ENCODE assay signal across 8 cellular contexts in genomic region chr21:38780879-38781278, GRCh38. TPM values are rescaled to one million over a fixed set of nuclear protein-coding genes. Genes with fewer than 3 reads are reported as not detected.
DNase-seq lines count a peak whose midpoint lies in the region; ATAC-seq and TF ChIP-seq lines count a peak whose summit lies in the region.

No MANE protein-coding gene starts in this region.

- DNase-seq in activated naive CD4-positive, alpha-beta T cell treated with anti-CD3 and anti-CD28 coated beads, Interleukin-2, amount 50 U/mL, for 72 hours (ENCODE audit: low spot score in 2 of 2) = no peak
- DNase-seq in activated naive CD4-positive, alpha-beta T cell (lab: John Stamatoyannopoulos, UW) = no peak
- no peak for DNase-seq in activated B cell treated with CpG ODN at 0.5 μM for 24 hours
- no peak for DNase-seq in cerebellum (ENCODE audit: low spot score)
- no peak for DNase-seq in AG08396 (ENCODE audit: low spot score)
- DNase-seq in left ventricle myocardium inferior = no peak

- no peaks in the 10 kb centered on the region for H3K27me3 ChIP-seq in left ventricle myocardium inferior (ENCODE audit: low read depth)

- no peaks in the 10 kb centered on the region for H3K4me1 ChIP-seq in left ventricle myocardium inferior

- peak; percentile 88 to 89 for ATAC-seq in activated naive CD4-positive, alpha-beta T cell treated with anti-CD3 and anti-CD28 coated beads, Interleukin-2, amount 50 U/mL, for 72 hours
- peak; percentile 81 for ATAC-seq in HG02981 (IDR thresholded peaks at IDR 0.05; ENCODE audit: unreplicated experiment)
- ATAC-seq in activated B cell treated with CpG ODN at 0.5 μM for 24 hours (ENCODE audit: low read depth) = peak; percentile 18
- no peak for ATAC-seq in GM18505 (IDR thresholded peaks at IDR 0.05; ENCODE audit: unreplicated experiment)

- CTCF ChIA-PET in activated B cell treated with CpG ODN at 0.5 μM for 24 hours (lab: Charles Lee) = no interaction called here

- POLR2A ChIA-PET in activated B cell treated with CpG ODN at 0.5 μM for 24 hours (lab: Charles Lee) = no interaction called here

- no peaks in the 10 kb centered on the region for H3K36me3 ChIP-seq in left ventricle myocardium inferior

- H3K4me1 Mint-ChIP-seq in activated B cell treated with CpG ODN at 0.5 μM for 24 hours = peaks cover 27% of the 10 kb centered on the region

- peak overlapping the region in 1 of 2 donors; percentile 7 for H3K27ac Mint-ChIP-seq in activated naive CD4-positive, alpha-beta T cell treated with anti-CD3 and anti-CD28 coated beads, Interleukin-2, amount 50 U/mL, for 72 hours
- no peak overlapping the region for H3K27ac Mint-ChIP-seq in activated B cell treated with CpG ODN at 0.5 μM for 24 hours

- H3K27me3 Mint-ChIP-seq in activated B cell treated with CpG ODN at 0.5 μM for 24 hours = peaks cover 33% of the 10 kb centered on the region

- no peak for TF ChIP-seq CTCF in activated B cell treated with CpG ODN at 0.5 μM for 24 hours (IDR thresholded peaks at IDR 0.05)
- no peak for TF ChIP-seq CTCF in left ventricle myocardium inferior (IDR thresholded peaks at IDR 0.05; ENCODE audit: borderline replicate concordance)

- H3K27ac ChIP-seq in left ventricle myocardium inferior (replicated peaks) = no peak overlapping the region

- peaks cover 44% of the 10 kb centered on the region for H3K9me3 ChIP-seq in left ventricle myocardium inferior (replicated peaks)

- H3K36me3 Mint-ChIP-seq in activated naive CD4-positive, alpha-beta T cell treated with anti-CD3 and anti-CD28 coated beads, Interleukin-2, amount 50 U/mL, for 72 hours = peaks cover 32 to 45% of the 10 kb centered on the region in 2 donors
- peaks cover 2% of the 10 kb centered on the region for H3K36me3 Mint-ChIP-seq in activated B cell treated with CpG ODN at 0.5 μM for 24 hours (ENCODE audit: low read depth)

- intact Hi-C loops in activated B cell treated with CpG ODN at 0.5 μM for 24 hours (cut with micrococcal nuclease) (no loop called here), left ventricle myocardium inferior (cut with micrococcal nuclease) (no loop called here)

- H3K4me3 ChIP-seq in left ventricle myocardium inferior = no peak overlapping the region

- peaks cover 21 to 30% of the 10 kb centered on the region in 2 donors for H3K9me3 Mint-ChIP-seq in activated naive CD4-positive, alpha-beta T cell treated with anti-CD3 and anti-CD28 coated beads, Interleukin-2, amount 50 U/mL, for 72 hours
- H3K9me3 Mint-ChIP-seq in activated B cell treated with CpG ODN at 0.5 μM for 24 hours = peaks cover 21% of the 10 kb centered on the region

- no peak overlapping the region for H3K4me3 Mint-ChIP-seq in activated B cell treated with CpG ODN at 0.5 μM for 24 hours

- TF ChIP-seq POLR2A in GM18505 (IDR thresholded peaks at IDR 0.05; ENCODE audit: borderline replicate concordance, extremely low read depth, insufficient read depth, insufficient read length) = no peak

RNA-seq across cellular contexts. Expression of gene ETS2, which starts 24.9 kb away (rescaled TPM):
- total RNA-seq in activated naive CD4-positive, alpha-beta T cell treated with anti-CD3 and anti-CD28 coated beads, Interleukin-2, amount 50 U/mL, for 72 hours = 10 to 100 TPM; 35.8 to 48.3 TPM
- total RNA-seq in activated B cell treated with CpG ODN at 0.5 μM for 24 hours (4.4 and 4.5 TPM in 2 replicates), cerebellum (15.7 TPM), left ventricle myocardium inferior (40.9 TPM)
